Comparison of ENCODE assay signal across 14 cellular contexts in genomic region chr22:37781434-37782059, GRCh38. TPM values are rescaled to one million over a fixed set of nuclear protein-coding genes. Genes with fewer than 3 reads are reported as not detected.
A peak's percentile ranks its signal among the peaks of the same experiment; 100 is the strongest.
DNase-seq lines count a peak whose midpoint lies in the region; FAIRE-seq lines count a peak whose summit lies in the region.
"Had no signal": no experiment of that assay in that cellular context is flagged by ENCODE, and none has a peak within 500 bp of the region (broad histone marks: within the 10 kb centered on the region; RNA-seq: fewer than 3 reads in every experiment).

No MANE protein-coding gene starts in this region.

- no peak overlapping the region for H3K4me2 ChIP-seq in trophoblast cell (ENCODE audit: low read length)

- no peak overlapping the region for H3K27ac Mint-ChIP-seq in activated CD4-positive, alpha-beta T cell treated with anti-CD3 and anti-CD28 coated beads, Interleukin-2, amount 10 ng/mL, durations not matched to agents 7 days and 5 days
- H3K27ac Mint-ChIP-seq: activated CD8-positive, alpha-beta memory T cell treated with anti-CD3 and anti-CD28 coated beads, Interleukin-2, amount 10 ng/mL, durations not matched to agents 7 days and 5 days; nephron progenitor cell had no signal

- CTCF ChIA-PET in activated CD4-positive, alpha-beta T cell treated with anti-CD3 and anti-CD28 coated beads, Interleukin-2, amount 10 ng/mL, durations not matched to agents 7 days and 5 days (lab: Charles Lee): interaction anchor here (1.0 kb wide), 1 partner anchor 252 kb away, joined by 3 read pairs; no protein-coding TSS in a partner anchor

- H3K14ac ChIP-seq in trophoblast cell (ENCODE audit: low read length): no peak overlapping the region

- H3K36me3 ChIP-seq in esophagus (ENCODE audit: control insufficient read depth in 2 of 2, insufficient read depth in 2 of 2, low read length in 1 of 2) (no peaks in the 10 kb centered on the region), trophoblast cell (ENCODE audit: control insufficient read depth in 1 of 2, insufficient read depth in 2 of 2, low read length in 2 of 2) (no peaks in the 10 kb centered on the region)
- H3K36me3 ChIP-seq: tibial artery had no signal

- H3K9me3 Mint-ChIP-seq in activated CD4-positive, alpha-beta T cell treated with anti-CD3 and anti-CD28 coated beads, Interleukin-2, amount 10 ng/mL, durations not matched to agents 7 days and 5 days: no peaks in the 10 kb centered on the region

- H4K12ac ChIP-seq in trophoblast cell (ENCODE audit: low read depth, low read length): no peak overlapping the region

- no peak overlapping the region for H3K4ac ChIP-seq in trophoblast cell (ENCODE audit: low read depth, low read length)

- FAIRE-seq in frontal cortex (lab: Jason Lieb, UNC): no peak
- FAIRE-seq: A204.1 had no signal

- H2BK120ac ChIP-seq in trophoblast cell (ENCODE audit: insufficient read depth, low read length, poor library complexity): no peak overlapping the region

- peak overlapping the region; percentile 12 for H4K91ac ChIP-seq in trophoblast cell (ENCODE audit: low read depth, low read length)

- no peak overlapping the region for H3K9ac ChIP-seq in trophoblast cell (ENCODE audit: low read length)

- 43 to 63% methylated on average over 13 of the region's 13 CpGs for WGBS in esophagus, 2 donors
- no CpG with 5 or more reads among the region's 13 CpGs for WGBS in trophoblast cell (ENCODE audit: extremely low coverage, insufficient coverage, insufficient read length)

- H3K4me1 ChIP-seq in esophagus (ENCODE audit: control insufficient read depth in 2 of 2, insufficient read depth in 2 of 2, low read length in 1 of 2) (peaks cover 12 to 26% of the 10 kb centered on the region in 2 donors), trophoblast cell (ENCODE audit: control insufficient read depth in 1 of 2, insufficient read depth in 2 of 2, low read length in 2 of 2) (peaks cover 5 to 8% of the 10 kb centered on the region in 2 experiments)

- H3K27ac ChIP-seq in esophagus (ENCODE audit: low read depth in 2 of 2, low read length in 1 of 2) (peak overlapping the region; percentile 40 to 97), trophoblast cell (ENCODE audit: low read depth, low read length) (no peak overlapping the region)
- H3K27ac ChIP-seq: tibial artery had no signal

- POLR2A ChIA-PET in activated CD4-positive, alpha-beta T cell treated with anti-CD3 and anti-CD28 coated beads, Interleukin-2, amount 10 ng/mL, durations not matched to agents 7 days and 5 days (lab: Charles Lee): no interaction called here

- H3K18ac ChIP-seq in trophoblast cell (ENCODE audit: low read length): no peak overlapping the region

- no peaks in the 10 kb centered on the region for H3K36me3 Mint-ChIP-seq in activated CD4-positive, alpha-beta T cell treated with anti-CD3 and anti-CD28 coated beads, Interleukin-2, amount 10 ng/mL, durations not matched to agents 7 days and 5 days (ENCODE audit: low read depth)
- H3K36me3 Mint-ChIP-seq: activated CD8-positive, alpha-beta memory T cell treated with anti-CD3 and anti-CD28 coated beads, Interleukin-2, amount 10 ng/mL, durations not matched to agents 7 days and 5 days; brain had no signal

- H3K4me3 ChIP-seq in esophagus (ENCODE audit: low read depth in 1 of 2, low read length in 2 of 2) (no peak overlapping the region), trophoblast cell (ENCODE audit: low read depth, low read length) (no peak overlapping the region)
- H3K4me3 ChIP-seq: tibial artery had no signal

- H3K4me1 Mint-ChIP-seq in activated CD4-positive, alpha-beta T cell treated with anti-CD3 and anti-CD28 coated beads, Interleukin-2, amount 10 ng/mL, durations not matched to agents 7 days and 5 days: no peaks in the 10 kb centered on the region
- H3K4me1 Mint-ChIP-seq: activated CD8-positive, alpha-beta memory T cell treated with anti-CD3 and anti-CD28 coated beads, Interleukin-2, amount 10 ng/mL, durations not matched to agents 7 days and 5 days had no signal

- no peak overlapping the region for H3K4me3 Mint-ChIP-seq in activated CD4-positive, alpha-beta T cell treated with anti-CD3 and anti-CD28 coated beads, Interleukin-2, amount 10 ng/mL, durations not matched to agents 7 days and 5 days
- H3K4me3 Mint-ChIP-seq: activated CD8-positive, alpha-beta memory T cell treated with anti-CD3 and anti-CD28 coated beads, Interleukin-2, amount 10 ng/mL, durations not matched to agents 7 days and 5 days; brain; nephron progenitor cell had no signal

- H3K27me3 ChIP-seq in esophagus (ENCODE audit: control insufficient read depth in 1 of 2, insufficient read depth in 2 of 2, low read length in 2 of 2) (no peaks in the 10 kb centered on the region), trophoblast cell (ENCODE audit: insufficient read depth, low read length) (no peaks in the 10 kb centered on the region)

- no peaks in the 10 kb centered on the region for H3K79me2 ChIP-seq in trophoblast cell (ENCODE audit: control insufficient read depth, insufficient read depth, low read length, poor library complexity)

- H2BK12ac ChIP-seq in trophoblast cell (ENCODE audit: low read length): no peak overlapping the region

- H3K23ac ChIP-seq in trophoblast cell (ENCODE audit: low read length): no peak overlapping the region

- no peaks in the 10 kb centered on the region for H3K27me3 Mint-ChIP-seq in activated CD4-positive, alpha-beta T cell treated with anti-CD3 and anti-CD28 coated beads, Interleukin-2, amount 10 ng/mL, durations not matched to agents 7 days and 5 days
- H3K27me3 Mint-ChIP-seq: activated CD8-positive, alpha-beta memory T cell treated with anti-CD3 and anti-CD28 coated beads, Interleukin-2, amount 10 ng/mL, durations not matched to agents 7 days and 5 days; brain had no signal

- DNase-seq in DMS 273 (lab: John Stamatoyannopoulos, UW; ENCODE audit: unreplicated experiment): peak; percentile 57
- no peak for DNase-seq in DMS 273 treated with DMSO at 0.1 percent for 48 hours (lab: John Stamatoyannopoulos, UW)
- peak; percentile 76 for DNase-seq in RPMI8226
- no peak for DNase-seq in trophoblast cell
- DNase-seq in activated CD4-positive, alpha-beta T cell treated with anti-CD3 and anti-CD28 coated beads, Interleukin-2, amount 10 ng/mL, durations not matched to agents 7 days and 5 days: no peak
- no peak for DNase-seq in frontal cortex (ENCODE audit: low spot score in 2 of 2)
- DNase-seq in anterior cingulate cortex (lab: John Stamatoyannopoulos, UW): no peak
- DNase-seq: activated CD8-positive, alpha-beta memory T cell treated with anti-CD3 and anti-CD28 coated beads, Interleukin-2, amount 10 ng/mL, durations not matched to agents 7 days and 5 days; nephron progenitor cell; stimulated activated CD4-positive, alpha-beta T cell treated with anti-CD3 and anti-CD28 coated beads, Interleukin-4, amount 100 ng/mL, for 24 hours; tibial artery had no signal

- peaks cover 2% of the 10 kb centered on the region for H3K79me1 ChIP-seq in trophoblast cell (ENCODE audit: low read length)

- no peak overlapping the region for H4K8ac ChIP-seq in trophoblast cell (ENCODE audit: low read depth, low read length)

- H3K9me3 ChIP-seq in esophagus (ENCODE audit: control insufficient read depth in 2 of 2, insufficient read depth in 1 of 2, low read depth in 1 of 2, low read length in 1 of 2) (no peaks in the 10 kb centered on the region), trophoblast cell (ENCODE audit: insufficient read depth, low read depth, low read length) (no peaks in the 10 kb centered on the region)
- H3K9me3 ChIP-seq: tibial artery had no signal

- H2AK5ac ChIP-seq in trophoblast cell (ENCODE audit: low read length): no peak overlapping the region

- no peak overlapping the region for H2BK5ac ChIP-seq in trophoblast cell (ENCODE audit: low read depth, low read length, poor library complexity)

- H2AFZ ChIP-seq in trophoblast cell (ENCODE audit: insufficient read depth, low read length, poor library complexity): no peak overlapping the region

RNA-seq across cellular contexts. Expression of gene GCAT, which starts 26.2 kb away (rescaled TPM):
- polyA plus RNA-seq in esophagus: 10 to 100 TPM; 20.1 to 31.8 TPM
- polyA plus RNA-seq in trophoblast cell (2013): 15.3 and 16.1 TPM in 2 replicates
- 10 to 100 TPM; 10.4 to 12.0 TPM for total RNA-seq in activated CD4-positive, alpha-beta T cell treated with anti-CD3 and anti-CD28 coated beads, Interleukin-2, amount 10 ng/mL, durations not matched to agents 7 days and 5 days
- 8.6 TPM for total RNA-seq in frontal cortex

RNA-seq across cellular contexts. Expression of gene GALR3, which starts 41.6 kb away (rescaled TPM):
- under 1 TPM in 1 of 2 donors, not detected in 1; 0.02 TPM for polyA plus RNA-seq in esophagus
- polyA plus RNA-seq in trophoblast cell (2013): not detected in 2 replicates
- not detected for total RNA-seq in activated CD4-positive, alpha-beta T cell treated with anti-CD3 and anti-CD28 coated beads, Interleukin-2, amount 10 ng/mL, durations not matched to agents 7 days and 5 days
- not detected for total RNA-seq in frontal cortex
- total RNA-seq: activated CD8-positive, alpha-beta memory T cell treated with anti-CD3 and anti-CD28 coated beads, Interleukin-2, amount 10 ng/mL, durations not matched to agents 7 days and 5 days had no signal

Comparison
In these comparisons a context has a peak if more than half of its experiments do, and no peak if none do; other contexts are left out.
1. DNase-seq: peak in DMS 273 (single experiment) and RPMI8226 (single experiment); none in DMS 273 treated with DMSO at 0.1 percent for 48 hours (single experiment), trophoblast cell (0 of 2), activated CD4-positive, alpha-beta T cell treated with anti-CD3 and anti-CD28 coated beads, Interleukin-2, amount 10 ng/mL, durations not matched to agents 7 days and 5 days (single experiment), frontal cortex (0 of 2) and anterior cingulate cortex (0 of 58).